Comparison of ENCODE assay signal across 2 cellular contexts in genomic region chr12:42342028-42342427, GRCh38.
TF ChIP-seq lines count a peak whose summit lies in the region.

No MANE protein-coding gene starts in this region.

TF ChIP-seq in HepG2, 621 proteins besides CTCF, POLR2A, EP300 and RAD21:
- no peak for TF ChIP-seq ELF3 (CRISPR knock-in tag; IDR thresholded peaks at IDR 0.05)
- TF ChIP-seq ZNF24 (IDR thresholded peaks at IDR 0.05), result 0 out of 2 replicates have a peak, but pooled peaks have one; percentile 16
- TF ChIP-seq, protein P1, sequence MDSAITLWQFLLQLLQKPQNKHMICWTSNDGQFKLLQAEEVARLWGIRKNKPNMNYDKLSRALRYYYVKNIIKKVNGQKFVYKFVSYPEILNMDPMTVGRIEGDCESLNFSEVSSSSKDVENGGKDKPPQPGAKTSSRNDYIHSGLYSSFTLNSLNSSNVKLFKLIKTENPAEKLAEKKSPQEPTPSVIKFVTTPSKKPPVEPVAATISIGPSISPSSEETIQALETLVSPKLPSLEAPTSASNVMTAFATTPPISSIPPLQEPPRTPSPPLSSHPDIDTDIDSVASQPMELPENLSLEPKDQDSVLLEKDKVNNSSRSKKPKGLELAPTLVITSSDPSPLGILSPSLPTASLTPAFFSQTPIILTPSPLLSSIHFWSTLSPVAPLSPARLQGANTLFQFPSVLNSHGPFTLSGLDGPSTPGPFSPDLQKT (CRISPR knock-in tag; IDR thresholded peaks at IDR 0.05; ENCODE audit: borderline replicate concordance), result no peak
TF ChIP-seq in HepG2: peak in this region for 1.

TF ChIP-seq in GM12878, 131 proteins besides CTCF, POLR2A, EP300 and RAD21:
- TF ChIP-seq KAT2A (conservative IDR thresholded peaks at IDR 0.05; ENCODE audit: control insufficient read depth, low read depth, low read length), result no peak
- peak; percentile 93 for TF ChIP-seq ZNF24 (IDR thresholded peaks at IDR 0.05)
- no peak for TF ChIP-seq TARDBP (IDR thresholded peaks at IDR 0.05; ENCODE audit: borderline replicate concordance)
- TF ChIP-seq FOXK2 (IDR thresholded peaks at IDR 0.05), result no peak
- no peak for TF ChIP-seq NRF1 (conservative IDR thresholded peaks at IDR 0.05; ENCODE audit: low read depth, low read length)
